Comparison of ENCODE assay signal across 8 cellular contexts in genomic region chr7:102284891-102285540, GRCh38. TPM values are rescaled to one million over a fixed set of nuclear protein-coding genes. Genes with fewer than 3 reads are reported as not detected.
DNase-seq lines count a peak whose midpoint lies in the region; ATAC-seq and TF ChIP-seq lines count a peak whose summit lies in the region.

No MANE protein-coding gene starts in this region.

- no peaks in the 10 kb centered on the region for H3K9me3 ChIP-seq in colonic mucosa

- H3K36me3 ChIP-seq in colonic mucosa: no peaks in the 10 kb centered on the region

- H3K4me1 Mint-ChIP-seq in CD14-positive monocyte (peaks cover 40% of the 10 kb centered on the region), nephron (peaks cover 22% of the 10 kb centered on the region)

- intact Hi-C loops in CD14-positive monocyte (cut with micrococcal nuclease): loop anchor here (10.0 kb wide), 2 partner anchors 170 to 180 kb away; partner anchors contain the start of genes ALKBH4 (in 1 of the 2) and LRWD1 (in 1 of the 2)
- intact Hi-C loops in colonic mucosa (cut with DNase I): loop anchor here (2.0 kb wide), 1 partner anchor 108 kb away; no protein-coding TSS in a partner anchor

- TF ChIP-seq CTCF in CD14-positive monocyte (IDR thresholded peaks at IDR 0.05) (no peak), colonic mucosa (IDR thresholded peaks at IDR 0.05) (no peak), nephron (IDR thresholded peaks at IDR 0.05; ENCODE audit: unreplicated experiment in 3 of 3) (no peak)

- no peak overlapping the region for H3K27ac ChIP-seq in colonic mucosa

- H3K36me3 Mint-ChIP-seq in CD14-positive monocyte (no peaks in the 10 kb centered on the region), nephron (ENCODE audit: low read depth) (no peaks in the 10 kb centered on the region)

- ATAC-seq in HG03039 (IDR thresholded peaks at IDR 0.05; ENCODE audit: unreplicated experiment): no peak

- H3K9ac ChIP-seq in colonic mucosa (ENCODE audit: low read depth in 2 of 2, low read length in 2 of 2): peak overlapping the region in 1 of 2 donors; percentile 26

- H3K9me3 Mint-ChIP-seq in CD14-positive monocyte (no peaks in the 10 kb centered on the region), nephron (no peaks in the 10 kb centered on the region)

- no peaks in the 10 kb centered on the region for H3K27me3 ChIP-seq in colonic mucosa

- H3K27ac Mint-ChIP-seq in CD14-positive monocyte (peak overlapping the region; percentile 85 to 95 (median 90)), nephron (peak overlapping the region; percentile 2 to 55 (median 30))

- H3K27me3 Mint-ChIP-seq in CD14-positive monocyte (ENCODE audit: low read depth in 3 of 3) (peaks cover 0 to 9% (median 2%) of the 10 kb centered on the region in 3 donors), nephron (ENCODE audit: low read depth) (peaks cover 4% of the 10 kb centered on the region)

- peaks cover 8% of the 10 kb centered on the region for H3K4me1 ChIP-seq in colonic mucosa

- H3K4me3 Mint-ChIP-seq in CD14-positive monocyte (peak overlapping the region; percentile 98 to 99), nephron (peak overlapping the region; percentile 81 to 89 (median 88))

- H3K4me3 ChIP-seq in colonic mucosa: peak overlapping the region; percentile 84

- DNase-seq in CD14-positive monocyte (ENCODE audit: low spot score) (peak; percentile 84), MV-4-11 (lab: John Stamatoyannopoulos, UW) (peak; percentile 61), colonic mucosa (peak; percentile 53), NCI-H510A (lab: John Stamatoyannopoulos, UW) (no peak), NCI-H748 (lab: John Stamatoyannopoulos, UW; ENCODE audit: unreplicated experiment) (no peak)
- DNase-seq in activated effector memory CD4-positive, alpha-beta T cell treated with anti-CD3 and anti-CD28 coated beads, Interleukin-2, amount 50 U/mL, for 16 hours: no peak

RNA-seq across cellular contexts. Expression of gene SH2B2, which starts 1.7 kb away (rescaled TPM):
- polyA plus RNA-seq in CD14-positive monocyte: 1 to 10 TPM; 3.8 to 4.7 TPM
- total RNA-seq in colonic mucosa: 1 to 10 TPM; 3.1 to 5.0 TPM

Comparison
In these comparisons a context has a peak if more than half of its experiments do, and no peak if none do; other contexts are left out.
1. DNase-seq: peak in CD14-positive monocyte (single experiment), MV-4-11 (single experiment) and colonic mucosa (single experiment); none in NCI-H510A (single experiment), activated effector memory CD4-positive, alpha-beta T cell treated with anti-CD3 and anti-CD28 coated beads, Interleukin-2, amount 50 U/mL, for 16 hours (single experiment) and NCI-H748 (single experiment).